26 cellular contexts compared by ENCODE assay signal in the genomic region with DNA sequence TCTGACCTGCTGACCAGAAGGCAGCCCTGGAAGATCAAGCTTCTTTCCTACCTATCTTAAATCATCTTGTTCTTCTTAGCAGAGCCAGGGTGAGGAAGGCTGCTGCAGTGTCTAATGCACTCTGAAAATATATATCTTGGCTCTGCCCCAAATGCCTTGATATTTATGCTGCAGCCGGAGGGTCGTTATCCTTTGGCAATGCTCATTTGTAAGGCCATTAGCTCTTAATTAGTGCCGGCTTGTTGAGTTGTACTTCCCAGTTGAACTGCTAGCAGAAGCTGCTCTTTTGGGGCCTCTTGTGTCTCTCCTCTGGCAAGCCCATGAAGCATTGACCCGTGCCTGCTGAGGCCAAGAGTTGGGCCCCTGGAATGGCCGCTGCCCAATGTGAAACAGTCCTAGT. TPM values are rescaled to one million over a fixed set of nuclear protein-coding genes. Genes with fewer than 3 reads are reported as not detected.
"Had no signal": no experiment of that assay in that cellular context is flagged by ENCODE, and none has a peak within 500 bp of the region (broad histone marks: within the 10 kb centered on the region; RNA-seq: fewer than 3 reads in every experiment).

No MANE protein-coding gene starts in this region.

- H3K27me3 ChIP-seq: adrenal gland had no signal

- H3K36me3 Mint-ChIP-seq: activated naive CD8-positive, alpha-beta T cell treated with anti-CD3 and anti-CD28 coated beads, Interleukin-2, amount 10 ng/mL, durations not matched to agents 7 days and 5 days; WTC11 had no signal

- H3K9me3 Mint-ChIP-seq: activated naive CD8-positive, alpha-beta T cell treated with anti-CD3 and anti-CD28 coated beads, Interleukin-2, amount 10 ng/mL, durations not matched to agents 7 days and 5 days; T-helper 1 cell treated with Interleukin-12 subunit alpha and Interleukin-12 subunit beta and Interleukin-4 antibody, amounts not matched to agents 30 μg/mL and 1 μg/mL, for 36 hours; WTC11 had no signal

- H3K4me1 ChIP-seq: SJCRH30 had no signal

- H3K27ac ChIP-seq: adrenal gland, SJCRH30 had no signal

- H3K4me3 Mint-ChIP-seq: activated CD8-positive, alpha-beta T cell treated with anti-CD3 and anti-CD28 coated beads, Interleukin-2, amount 10 ng/mL, durations not matched to agents 7 days and 5 days; activated naive CD8-positive, alpha-beta T cell treated with anti-CD3 and anti-CD28 coated beads, Interleukin-2, amount 10 ng/mL, durations not matched to agents 7 days and 5 days; T-helper 1 cell treated with Interleukin-12 subunit alpha and Interleukin-12 subunit beta and Interleukin-4 antibody, amounts not matched to agents 30 μg/mL and 1 μg/mL, for 36 hours; WTC11 had no signal

- H3K27ac Mint-ChIP-seq: activated CD8-positive, alpha-beta T cell treated with anti-CD3 and anti-CD28 coated beads, Interleukin-2, amount 10 ng/mL, durations not matched to agents 7 days and 5 days; activated naive CD8-positive, alpha-beta T cell treated with anti-CD3 and anti-CD28 coated beads, Interleukin-2, amount 10 ng/mL, durations not matched to agents 7 days and 5 days; T-helper 1 cell treated with Interleukin-12 subunit alpha and Interleukin-12 subunit beta and Interleukin-4 antibody, amounts not matched to agents 30 μg/mL and 1 μg/mL, for 36 hours; WTC11 had no signal

- ATAC-seq: activated CD8-positive, alpha-beta T cell treated with anti-CD3 and anti-CD28 coated beads, Interleukin-2, amount 10 ng/mL, durations not matched to agents 7 days and 5 days; Right ventricle myocardium inferior; WTC11 had no signal

- H3K9me3 ChIP-seq: adrenal gland, SJCRH30 had no signal

- DNase-seq: activated CD4-positive, alpha-beta T cell treated with anti-CD3 and anti-CD28 coated beads for 48 hours; activated CD4-positive, alpha-beta T cell treated with anti-CD3 and anti-CD28 coated beads, Interleukin-2, amount 50 U/mL, for 4 hours; activated CD4-positive, CD25-positive, alpha-beta regulatory T cell treated with anti-CD3 and anti-CD28 coated beads, Interleukin-2, amount 50 U/mL, for 72 hours; activated CD8-positive, alpha-beta memory T cell treated with anti-CD3 and anti-CD28 coated beads, Interleukin-2, amount 50 U/mL, for 48 hours; activated CD8-positive, alpha-beta T cell treated with anti-CD3 and anti-CD28 coated beads, Interleukin-2, amount 10 ng/mL, durations not matched to agents 7 days and 5 days; activated naive CD4-positive, alpha-beta T cell treated with anti-CD3 and anti-CD28 coated beads, Interleukin-2, amount 50 U/mL, for 16 hours; activated naive CD8-positive, alpha-beta T cell treated with anti-CD3 and anti-CD28 coated beads, Interleukin-2, amount 10 ng/mL, durations not matched to agents 7 days and 5 days; activated T-cell treated with anti-CD3 and anti-CD28 coated beads, Interleukin-2, amount 50 U/mL, for 1 hour; adrenal gland; anterior cingulate cortex; cerebellar nuclear complex; Kasumi-1; KBM-7; NCI-H1436; NCI-H1694 treated with DMSO at 0.1 percent for 48 hours; NCI-H2029 treated with DMSO at 0.1 percent for 48 hours; NCI-H345; NCI-H524; NCI-H748 treated with DMSO at 0.1 percent for 48 hours; RPMI8226; SJCRH30 had no signal

RNA-seq across cellular contexts. Expression of a gene that starts 34.8 kb away (rescaled TPM):
- total RNA-seq: activated CD8-positive, alpha-beta T cell treated with anti-CD3 and anti-CD28 coated beads, Interleukin-2, amount 10 ng/mL, durations not matched to agents 7 days and 5 days; activated naive CD8-positive, alpha-beta T cell treated with anti-CD3 and anti-CD28 coated beads, Interleukin-2, amount 10 ng/mL, durations not matched to agents 7 days and 5 days; cardiac septum; OCI-LY7; Right ventricle myocardium inferior; SJCRH30 had no signal

RNA-seq across cellular contexts. Expression of a gene that starts 43.2 kb away (rescaled TPM):
- total RNA-seq: activated CD8-positive, alpha-beta T cell treated with anti-CD3 and anti-CD28 coated beads, Interleukin-2, amount 10 ng/mL, durations not matched to agents 7 days and 5 days; OCI-LY7 had no signal
